Comparison of ENCODE assay signal across 1 cellular context in the genomic region with DNA sequence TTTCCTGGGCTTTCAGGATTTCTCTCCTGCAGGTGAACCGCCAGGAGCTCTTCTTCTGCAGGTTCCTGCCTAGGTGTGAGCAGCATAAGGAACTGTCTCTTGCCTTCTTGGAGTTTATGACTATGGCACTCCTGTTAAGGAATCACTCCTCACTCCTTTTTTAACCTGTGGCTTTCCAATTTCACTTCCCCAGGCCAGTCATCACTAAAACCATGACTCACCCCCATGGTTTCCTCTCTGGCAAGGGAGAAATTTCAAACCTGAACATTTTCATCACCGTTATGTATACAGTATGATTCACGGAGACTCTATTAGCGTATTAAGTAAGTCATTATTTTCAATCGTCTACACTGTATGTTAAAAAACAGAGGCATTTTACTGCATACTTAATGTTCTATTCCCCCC.
TF ChIP-seq lines count a peak whose summit lies in the region.

No MANE protein-coding gene starts in this region.

TF ChIP-seq in GM12878, 131 proteins besides CTCF, POLR2A, EP300 and RAD21 (continued from another document and continues in another):
- TF ChIP-seq CEBPZ (IDR thresholded peaks at IDR 0.05; ENCODE audit: low read depth, low read length): no peak
- TF ChIP-seq FOS (IDR thresholded peaks at IDR 0.05; ENCODE audit: borderline replicate concordance, extremely low read depth, insufficient read length): peak; percentile 8
- TF ChIP-seq EED (IDR thresholded peaks at IDR 0.05; ENCODE audit: low read depth): peak; percentile 100
- TF ChIP-seq, protein P1, sequence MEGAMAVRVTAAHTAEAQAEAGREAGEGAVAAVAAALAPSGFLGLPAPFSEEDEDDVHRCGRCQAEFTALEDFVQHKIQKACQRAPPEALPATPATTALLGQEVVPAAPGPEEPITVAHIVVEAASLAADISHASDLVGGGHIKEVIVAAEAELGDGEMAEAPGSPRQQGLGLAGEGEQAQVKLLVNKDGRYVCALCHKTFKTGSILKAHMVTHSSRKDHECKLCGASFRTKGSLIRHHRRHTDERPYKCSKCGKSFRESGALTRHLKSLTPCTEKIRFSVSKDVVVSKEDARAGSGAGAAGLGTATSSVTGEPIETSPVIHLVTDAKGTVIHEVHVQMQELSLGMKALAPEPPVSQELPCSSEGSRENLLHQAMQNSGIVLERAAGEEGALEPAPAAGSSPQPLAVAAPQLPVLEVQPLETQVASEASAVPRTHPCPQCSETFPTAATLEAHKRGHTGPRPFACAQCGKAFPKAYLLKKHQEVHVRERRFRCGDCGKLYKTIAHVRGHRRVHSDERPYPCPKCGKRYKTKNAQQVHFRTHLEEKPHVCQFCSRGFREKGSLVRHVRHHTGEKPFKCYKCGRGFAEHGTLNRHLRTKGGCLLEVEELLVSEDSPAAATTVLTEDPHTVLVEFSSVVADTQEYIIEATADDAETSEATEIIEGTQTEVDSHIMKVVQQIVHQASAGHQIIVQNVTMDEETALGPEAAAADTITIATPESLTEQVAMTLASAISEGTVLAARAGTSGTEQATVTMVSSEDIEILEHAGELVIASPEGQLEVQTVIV (IDR thresholded peaks at IDR 0.05; ENCODE audit: borderline replicate concordance, partially characterized antibody): no peak
- no peak for TF ChIP-seq PAX8 (IDR thresholded peaks at IDR 0.05)
- TF ChIP-seq, protein P2, sequence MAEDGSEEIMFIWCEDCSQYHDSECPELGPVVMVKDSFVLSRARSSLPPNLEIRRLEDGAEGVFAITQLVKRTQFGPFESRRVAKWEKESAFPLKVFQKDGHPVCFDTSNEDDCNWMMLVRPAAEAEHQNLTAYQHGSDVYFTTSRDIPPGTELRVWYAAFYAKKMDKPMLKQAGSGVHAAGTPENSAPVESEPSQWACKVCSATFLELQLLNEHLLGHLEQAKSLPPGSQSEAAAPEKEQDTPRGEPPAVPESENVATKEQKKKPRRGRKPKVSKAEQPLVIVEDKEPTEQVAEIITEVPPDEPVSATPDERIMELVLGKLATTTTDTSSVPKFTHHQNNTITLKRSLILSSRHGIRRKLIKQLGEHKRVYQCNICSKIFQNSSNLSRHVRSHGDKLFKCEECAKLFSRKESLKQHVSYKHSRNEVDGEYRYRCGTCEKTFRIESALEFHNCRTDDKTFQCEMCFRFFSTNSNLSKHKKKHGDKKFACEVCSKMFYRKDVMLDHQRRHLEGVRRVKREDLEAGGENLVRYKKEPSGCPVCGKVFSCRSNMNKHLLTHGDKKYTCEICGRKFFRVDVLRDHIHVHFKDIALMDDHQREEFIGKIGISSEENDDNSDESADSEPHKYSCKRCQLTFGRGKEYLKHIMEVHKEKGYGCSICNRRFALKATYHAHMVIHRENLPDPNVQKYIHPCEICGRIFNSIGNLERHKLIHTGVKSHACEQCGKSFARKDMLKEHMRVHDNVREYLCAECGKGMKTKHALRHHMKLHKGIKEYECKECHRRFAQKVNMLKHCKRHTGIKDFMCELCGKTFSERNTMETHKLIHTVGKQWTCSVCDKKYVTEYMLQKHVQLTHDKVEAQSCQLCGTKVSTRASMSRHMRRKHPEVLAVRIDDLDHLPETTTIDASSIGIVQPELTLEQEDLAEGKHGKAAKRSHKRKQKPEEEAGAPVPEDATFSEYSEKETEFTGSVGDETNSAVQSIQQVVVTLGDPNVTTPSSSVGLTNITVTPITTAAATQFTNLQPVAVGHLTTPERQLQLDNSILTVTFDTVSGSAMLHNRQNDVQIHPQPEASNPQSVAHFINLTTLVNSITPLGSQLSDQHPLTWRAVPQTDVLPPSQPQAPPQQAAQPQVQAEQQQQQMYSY (CRISPR knock-in tag; IDR thresholded peaks at IDR 0.05): no peak
- peak; percentile 71; the same call in 1 of the 2 replicates for TF ChIP-seq TCF3 (IDR thresholded peaks at IDR 0.05; ENCODE audit: borderline replicate concordance, insufficient read depth, low read depth, low read length)
- TF ChIP-seq, protein P3, sequence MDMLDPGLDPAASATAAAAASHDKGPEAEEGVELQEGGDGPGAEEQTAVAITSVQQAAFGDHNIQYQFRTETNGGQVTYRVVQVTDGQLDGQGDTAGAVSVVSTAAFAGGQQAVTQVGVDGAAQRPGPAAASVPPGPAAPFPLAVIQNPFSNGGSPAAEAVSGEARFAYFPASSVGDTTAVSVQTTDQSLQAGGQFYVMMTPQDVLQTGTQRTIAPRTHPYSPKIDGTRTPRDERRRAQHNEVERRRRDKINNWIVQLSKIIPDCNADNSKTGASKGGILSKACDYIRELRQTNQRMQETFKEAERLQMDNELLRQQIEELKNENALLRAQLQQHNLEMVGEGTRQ (IDR thresholded peaks at IDR 0.05; ENCODE audit: borderline replicate concordance, low read depth, low read length): no peak
- TF ChIP-seq, protein P4, sequence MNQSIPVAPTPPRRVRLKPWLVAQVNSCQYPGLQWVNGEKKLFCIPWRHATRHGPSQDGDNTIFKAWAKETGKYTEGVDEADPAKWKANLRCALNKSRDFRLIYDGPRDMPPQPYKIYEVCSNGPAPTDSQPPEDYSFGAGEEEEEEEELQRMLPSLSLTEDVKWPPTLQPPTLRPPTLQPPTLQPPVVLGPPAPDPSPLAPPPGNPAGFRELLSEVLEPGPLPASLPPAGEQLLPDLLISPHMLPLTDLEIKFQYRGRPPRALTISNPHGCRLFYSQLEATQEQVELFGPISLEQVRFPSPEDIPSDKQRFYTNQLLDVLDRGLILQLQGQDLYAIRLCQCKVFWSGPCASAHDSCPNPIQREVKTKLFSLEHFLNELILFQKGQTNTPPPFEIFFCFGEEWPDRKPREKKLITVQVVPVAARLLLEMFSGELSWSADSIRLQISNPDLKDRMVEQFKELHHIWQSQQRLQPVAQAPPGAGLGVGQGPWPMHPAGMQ (IDR thresholded peaks at IDR 0.05; ENCODE audit: borderline replicate concordance): no peak
- peak; percentile 94 for TF ChIP-seq IKZF1 (conservative IDR thresholded peaks at IDR 0.05)
- no peak for TF ChIP-seq PKNOX1 (IDR thresholded peaks at IDR 0.05)
- TF ChIP-seq KDM1A (IDR thresholded peaks at IDR 0.05; ENCODE audit: borderline replicate concordance): no peak
- no peak for TF ChIP-seq RB1 (IDR thresholded peaks at IDR 0.05; ENCODE audit: borderline replicate concordance)
- TF ChIP-seq SMAD1 (IDR thresholded peaks at IDR 0.05; ENCODE audit: low read depth, partially characterized antibody): no peak
- TF ChIP-seq SP1 (IDR thresholded peaks at IDR 0.05; ENCODE audit: low read depth, low read length): peak; percentile 61
- TF ChIP-seq HDGF (IDR thresholded peaks at IDR 0.05): no peak
- TF ChIP-seq MTA3 (IDR thresholded peaks at IDR 0.05; ENCODE audit: borderline replicate concordance, low read length): no peak
- no peak for TF ChIP-seq LARP7 (IDR thresholded peaks at IDR 0.05)
- TF ChIP-seq TARDBP (IDR thresholded peaks at IDR 0.05; ENCODE audit: borderline replicate concordance): no peak
- TF ChIP-seq REST (IDR thresholded peaks at IDR 0.05; ENCODE audit: low read depth, low read length): no peak
- TF ChIP-seq ZNF207 (IDR thresholded peaks at IDR 0.05; ENCODE audit: borderline replicate concordance): no peak
- TF ChIP-seq RBBP5 (conservative IDR thresholded peaks at IDR 0.05): no peak
- no peak for TF ChIP-seq HDAC6 (IDR thresholded peaks at IDR 0.05; ENCODE audit: unreplicated experiment)
- TF ChIP-seq NFXL1 (IDR thresholded peaks at IDR 0.05; ENCODE audit: borderline replicate concordance): no peak
- no peak for TF ChIP-seq NRF1 (conservative IDR thresholded peaks at IDR 0.05; ENCODE audit: low read depth, low read length)
- peak in 1 of 2 experiments; percentile 97; a peak in 2 of 4 replicates for TF ChIP-seq ETV6 (conservative IDR thresholded peaks at IDR 0.05 in 1 of 2, IDR thresholded peaks at IDR 0.05 in 1 of 2; ENCODE audit: borderline replicate concordance in 1 of 2, low read depth in 1 of 2)
- TF ChIP-seq HSF1 (IDR thresholded peaks at IDR 0.05; ENCODE audit: low read depth, low read length): no peak
- no peak for TF ChIP-seq CHD4 (IDR thresholded peaks at IDR 0.05)
- TF ChIP-seq, protein P5, sequence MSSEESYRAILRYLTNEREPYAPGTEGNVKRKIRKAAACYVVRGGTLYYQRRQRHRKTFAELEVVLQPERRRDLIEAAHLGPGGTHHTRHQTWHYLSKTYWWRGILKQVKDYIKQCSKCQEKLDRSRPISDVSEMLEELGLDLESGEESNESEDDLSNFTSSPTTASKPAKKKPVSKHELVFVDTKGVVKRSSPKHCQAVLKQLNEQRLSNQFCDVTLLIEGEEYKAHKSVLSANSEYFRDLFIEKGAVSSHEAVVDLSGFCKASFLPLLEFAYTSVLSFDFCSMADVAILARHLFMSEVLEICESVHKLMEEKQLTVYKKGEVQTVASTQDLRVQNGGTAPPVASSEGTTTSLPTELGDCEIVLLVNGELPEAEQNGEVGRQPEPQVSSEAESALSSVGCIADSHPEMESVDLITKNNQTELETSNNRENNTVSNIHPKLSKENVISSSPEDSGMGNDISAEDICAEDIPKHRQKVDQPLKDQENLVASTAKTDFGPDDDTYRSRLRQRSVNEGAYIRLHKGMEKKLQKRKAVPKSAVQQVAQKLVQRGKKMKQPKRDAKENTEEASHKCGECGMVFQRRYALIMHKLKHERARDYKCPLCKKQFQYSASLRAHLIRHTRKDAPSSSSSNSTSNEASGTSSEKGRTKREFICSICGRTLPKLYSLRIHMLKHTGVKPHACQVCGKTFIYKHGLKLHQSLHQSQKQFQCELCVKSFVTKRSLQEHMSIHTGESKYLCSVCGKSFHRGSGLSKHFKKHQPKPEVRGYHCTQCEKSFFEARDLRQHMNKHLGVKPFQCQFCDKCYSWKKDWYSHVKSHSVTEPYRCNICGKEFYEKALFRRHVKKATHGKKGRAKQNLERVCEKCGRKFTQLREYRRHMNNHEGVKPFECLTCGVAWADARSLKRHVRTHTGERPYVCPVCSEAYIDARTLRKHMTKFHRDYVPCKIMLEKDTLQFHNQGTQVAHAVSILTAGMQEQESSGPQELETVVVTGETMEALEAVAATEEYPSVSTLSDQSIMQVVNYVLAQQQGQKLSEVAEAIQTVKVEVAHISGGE (CRISPR knock-in tag; IDR thresholded peaks at IDR 0.05): no peak
- no peak for TF ChIP-seq CREB1 (IDR thresholded peaks at IDR 0.05; ENCODE audit: low read depth)
- peak; percentile 61; the same call in 1 of the 2 replicates for TF ChIP-seq SMAD5 (IDR thresholded peaks at IDR 0.05; ENCODE audit: low read depth)
- peak; percentile 84 for TF ChIP-seq PAX5 (IDR thresholded peaks at IDR 0.05; ENCODE audit: borderline replicate concordance, low read depth, low read length)
- TF ChIP-seq BACH1 (IDR thresholded peaks at IDR 0.05; ENCODE audit: borderline replicate concordance): no peak
